31 cellular contexts compared by ENCODE assay signal in genomic region chr6:41747256-41748101, GRCh38. TPM values are rescaled to one million over a fixed set of nuclear protein-coding genes. Genes with fewer than 3 reads are reported as not detected.
DNase-seq lines count a peak whose midpoint lies in the region; ATAC-seq and TF ChIP-seq lines count a peak whose summit lies in the region.
"Had no signal": no experiment of that assay in that cellular context is flagged by ENCODE, and none has a peak within 500 bp of the region (broad histone marks: within the 10 kb centered on the region; RNA-seq: fewer than 3 reads in every experiment).

TSS of gene PGC (minus strand) at chr6:41747397. CDS start at chr6:41747334, 63 bp downstream.

- TF ChIP-seq EP300 in upper lobe of left lung (IDR thresholded peaks at IDR 0.05), result peak in 1 of 4 donors; percentile 64

- H4K8ac ChIP-seq in H9 (replicated peaks; ENCODE audit: insufficient read length, low read depth, low read length), result no peak within 1 kb of the TSS

- no peaks in the 10 kb centered on the region for H3K27me3 ChIP-seq in left lung
- no peaks in the 10 kb centered on the region for H3K27me3 ChIP-seq in upper lobe of left lung
- no peaks in the 10 kb centered on the region for H3K27me3 ChIP-seq in H9 (ENCODE audit: insufficient read depth, low read length)
- H3K27me3 ChIP-seq in CD8-positive, alpha-beta memory T cell (ENCODE audit: insufficient read depth, low read length, poor library complexity, severe bottlenecking), result no peaks in the 10 kb centered on the region
- H3K27me3 ChIP-seq: esophagus muscularis mucosa, gastrocnemius medialis, transverse colon had no signal

- peak; percentile 90 for DNase-seq in LNCaP clone FGC (ENCODE audit: low read depth)
- peak; percentile 18 for DNase-seq in amniotic epithelial cell (ENCODE audit: low read depth)
- no peak for DNase-seq in left lung
- peak in 1 of 2 donors; percentile 79 for DNase-seq in upper lobe of left lung
- DNase-seq in DMS53 (lab: John Stamatoyannopoulos, UW), result no peak
- no peak for DNase-seq in H9
- DNase-seq in CD8-positive, alpha-beta memory T cell, result no peak
- DNase-seq: activated T-cell treated with anti-CD3 and anti-CD28 coated beads for 4 hours; central memory CD4-positive, alpha-beta T cell; endodermal cell; gastrocnemius medialis; hippocampal formation; immature natural killer cell; KG1; NCI-H1436 treated with DMSO at 0.1 percent for 48 hours; NCI-H2107; NCI-H774; RPMI8226; T-helper 17 cell; transverse colon had no signal

- no peak within 1 kb of the TSS for H3K9ac ChIP-seq in H9 (ENCODE audit: extremely low read depth, insufficient read length, low read length)

- no peak within 1 kb of the TSS for H2AK5ac ChIP-seq in H9 (ENCODE audit: insufficient read length, low read length)

- peaks cover 5 to 11% of the 10 kb centered on the region in 2 donors for H3K4me1 ChIP-seq in left lung
- H3K4me1 ChIP-seq in upper lobe of left lung, result peaks cover 0 to 34% (median 2%) of the 10 kb centered on the region in 4 donors
- no peaks in the 10 kb centered on the region for H3K4me1 ChIP-seq in H9 (ENCODE audit: insufficient read depth, low read length)
- H3K4me1 ChIP-seq in CD8-positive, alpha-beta memory T cell (ENCODE audit: insufficient read depth, low read length), result no peaks in the 10 kb centered on the region
- H3K4me1 ChIP-seq: esophagus muscularis mucosa, gastrocnemius medialis had no signal

- H3K14ac ChIP-seq in H9 (ENCODE audit: insufficient read depth, low read length), result no peak within 1 kb of the TSS; the same call in 1 of the 2 replicates

- H3K56ac ChIP-seq in H9 (ENCODE audit: insufficient read length, low read depth, low read length), result no peak within 1 kb of the TSS

- H3K4me3 Mint-ChIP-seq in H9, result no peak within 1 kb of the TSS
- H3K4me3 Mint-ChIP-seq in CD8-positive, alpha-beta memory T cell, result no peak within 1 kb of the TSS
- H3K4me3 Mint-ChIP-seq: CD14-positive monocyte; dendritic cell treated with granulocyte-macrophage colony-stimulating factor and Interleukin-4, amounts not matched to agents 40 ng/mL and 50 ng/mL, for 4 days; endodermal cell; immature natural killer cell; nephron; T-helper 17 cell had no signal

- H4K20me1 ChIP-seq in H9 (ENCODE audit: control insufficient read depth, insufficient read depth, insufficient read length), result no peaks in the 10 kb centered on the region

- no peak within 1 kb of the TSS for H2BK12ac ChIP-seq in H9 (ENCODE audit: insufficient read length, low read depth, low read length)

- H3K27ac ChIP-seq in left lung (peak within 1 kb of the TSS in 1 of 2 donors; percentile 75), upper lobe of left lung (peak within 1 kb of the TSS; percentile 30 to 74 (median 56)), H9 (ENCODE audit: insufficient read length, low read depth, low read length) (no peak within 1 kb of the TSS)
- H3K27ac ChIP-seq in CD8-positive, alpha-beta memory T cell (ENCODE audit: low read depth, low read length), result no peak within 1 kb of the TSS
- H3K27ac ChIP-seq: esophagus muscularis mucosa, gastrocnemius medialis, SK-N-MC, skin epidermis, transverse colon had no signal

- ATAC-seq in left lung (peak; percentile 81), upper lobe of left lung (ENCODE audit: low FRiP score in 2 of 2) (peak; percentile 28 to 64)
- ATAC-seq: activated naive CD4-positive, alpha-beta T cell treated with anti-CD3 and anti-CD28 coated beads, Interleukin-2, amount 50 U/mL, for 72 hours; gastrocnemius medialis; left lobe of liver; T-helper 17 cell had no signal

- H2BK120ac ChIP-seq in H9 (ENCODE audit: low read depth, low read length, poor library complexity, severe bottlenecking), result no peak within 1 kb of the TSS

- H3K79me2 ChIP-seq in H9 (ENCODE audit: insufficient read depth, low read length), result no peaks in the 10 kb centered on the region

- peak within 1 kb of the TSS in 1 of 3 experiments; percentile 86; a peak in 2 of 7 replicates for H3K27ac Mint-ChIP-seq in H9
- H3K27ac Mint-ChIP-seq in CD8-positive, alpha-beta memory T cell, result peak within 1 kb of the TSS in 1 of 8 donors; percentile 38
- H3K27ac Mint-ChIP-seq: activated naive CD4-positive, alpha-beta T cell treated with anti-CD3 and anti-CD28 coated beads, Interleukin-2, amount 50 U/mL, for 72 hours; CD14-positive monocyte; dendritic cell treated with granulocyte-macrophage colony-stimulating factor and Interleukin-4, amounts not matched to agents 40 ng/mL and 50 ng/mL, for 4 days; endodermal cell; immature natural killer cell; nephron; T-helper 17 cell had no signal

- peak in 1 of 4 donors; percentile 64 for TF ChIP-seq POLR2A in upper lobe of left lung (IDR thresholded peaks at IDR 0.05)

- 62% methylated on average over 15 of the region's 15 CpGs for WGBS in upper lobe of left lung, 2 donors
- no CpG with 5 or more reads among the region's 15 CpGs for WGBS in H9 (ENCODE audit: extremely low coverage, insufficient read length, low lambda C conversion rate)

- no peak within 1 kb of the TSS for H4K5ac ChIP-seq in H9 (ENCODE audit: insufficient read length, low read depth, low read length)

- no peak within 1 kb of the TSS for H2BK20ac ChIP-seq in H9 (ENCODE audit: low read depth, low read length, poor library complexity, severe bottlenecking)

- peaks cover 12% of the 10 kb centered on the region for H3K27me3 Mint-ChIP-seq in H9 (ENCODE audit: low read depth)
- peaks cover 5 to 14% of the 10 kb centered on the region in 2 donors for H3K27me3 Mint-ChIP-seq in CD8-positive, alpha-beta memory T cell
- H3K27me3 Mint-ChIP-seq: T-helper 17 cell had no signal

- no peak within 1 kb of the TSS for H3K4ac ChIP-seq in H9 (ENCODE audit: low read depth, low read length)

- H3T11ph ChIP-seq in H9 (ENCODE audit: low read length), result no peak within 1 kb of the TSS

- H3K79me1 ChIP-seq in H9 (ENCODE audit: insufficient read depth, low read depth, low read length, poor library complexity, severe bottlenecking), result no peaks in the 10 kb centered on the region

- no peak within 1 kb of the TSS for H2BK5ac ChIP-seq in H9 (ENCODE audit: insufficient read length, low read length)

- H2AFZ ChIP-seq in H9 (ENCODE audit: low read length), result no peak within 1 kb of the TSS

- H3K23ac ChIP-seq in H9 (ENCODE audit: insufficient read length, low read depth, low read length), result no peak within 1 kb of the TSS

- H4K91ac ChIP-seq in H9 (ENCODE audit: insufficient read length, low read depth, low read length), result no peak within 1 kb of the TSS

- H3K36me3 Mint-ChIP-seq in H9 (ENCODE audit: insufficient read depth in 1 of 3, low read depth in 3 of 3), result no peaks in the 10 kb centered on the region
- H3K36me3 Mint-ChIP-seq in CD8-positive, alpha-beta memory T cell, result no peaks in the 10 kb centered on the region
- H3K36me3 Mint-ChIP-seq: activated naive CD4-positive, alpha-beta T cell treated with anti-CD3 and anti-CD28 coated beads, Interleukin-2, amount 50 U/mL, for 72 hours; CD14-positive monocyte had no signal

- POLR2A ChIA-PET in CD8-positive, alpha-beta memory T cell (lab: Charles Lee), result no interaction called here

- CTCF ChIA-PET in CD8-positive, alpha-beta memory T cell (lab: Charles Lee), result no interaction called here

- no peaks in the 10 kb centered on the region for H3K23me2 ChIP-seq in H9 (ENCODE audit: insufficient read length, low read depth, low read length, poor library complexity, severe bottlenecking)

- H3K18ac ChIP-seq in H9 (ENCODE audit: insufficient read length, low read depth, low read length), result no peak within 1 kb of the TSS

- no peaks in the 10 kb centered on the region for H3K9me3 Mint-ChIP-seq in H9
- H3K9me3 Mint-ChIP-seq in CD8-positive, alpha-beta memory T cell, result peaks cover 0 to 2% (median 0%) of the 10 kb centered on the region in 5 donors
- H3K9me3 Mint-ChIP-seq: activated naive CD4-positive, alpha-beta T cell treated with anti-CD3 and anti-CD28 coated beads, Interleukin-2, amount 50 U/mL, for 72 hours; dendritic cell treated with granulocyte-macrophage colony-stimulating factor and Interleukin-4, amounts not matched to agents 40 ng/mL and 50 ng/mL, for 4 days; endodermal cell; immature natural killer cell; nephron had no signal

- H3K9me3 ChIP-seq in left lung (no peaks in the 10 kb centered on the region), upper lobe of left lung (no peaks in the 10 kb centered on the region), H9 (ENCODE audit: control insufficient read depth, low read depth, low read length) (no peaks in the 10 kb centered on the region)
- H3K9me3 ChIP-seq in CD8-positive, alpha-beta memory T cell (ENCODE audit: low read length), result no peaks in the 10 kb centered on the region
- H3K9me3 ChIP-seq: esophagus muscularis mucosa, gastrocnemius medialis, transverse colon had no signal

- TF ChIP-seq CTCF in LNCaP clone FGC (IDR thresholded peaks at IDR 0.05; ENCODE audit: control insufficient read depth, extremely low read depth, insufficient read depth), result no peak
- TF ChIP-seq CTCF in left lung (IDR thresholded peaks at IDR 0.05), result no peak
- TF ChIP-seq CTCF in upper lobe of left lung (IDR thresholded peaks at IDR 0.05), result no peak
- TF ChIP-seq CTCF in H9 (conservative IDR thresholded peaks at IDR 0.05), result no peak

- H3K36me3 ChIP-seq in left lung (no peaks in the 10 kb centered on the region), upper lobe of left lung (no peaks in the 10 kb centered on the region)
- H3K36me3 ChIP-seq in CD8-positive, alpha-beta memory T cell (ENCODE audit: insufficient read depth, low read length), result no peaks in the 10 kb centered on the region
- H3K36me3 ChIP-seq: esophagus muscularis mucosa, gastrocnemius medialis, transverse colon had no signal

- no peak within 1 kb of the TSS for H3K4me2 ChIP-seq in H9 (ENCODE audit: insufficient read depth, insufficient read length, low read length)

- no peaks in the 10 kb centered on the region for H3K4me1 Mint-ChIP-seq in H9
- no peaks in the 10 kb centered on the region for H3K4me1 Mint-ChIP-seq in CD8-positive, alpha-beta memory T cell
- H3K4me1 Mint-ChIP-seq: endodermal cell, immature natural killer cell, nephron had no signal

- H3K4me3 ChIP-seq in LNCaP clone FGC (ENCODE audit: low read depth, low read length) (no peak within 1 kb of the TSS), left lung (no peak within 1 kb of the TSS), upper lobe of left lung (peak within 1 kb of the TSS in 2 of 4 donors; percentile 30 to 41)
- no peak within 1 kb of the TSS for H3K4me3 ChIP-seq in CD8-positive, alpha-beta memory T cell (ENCODE audit: low read length)
- H3K4me3 ChIP-seq: esophagus muscularis mucosa, gastrocnemius medialis, SK-N-MC, skin epidermis, transverse colon had no signal

- intact Hi-C loops in left lung (cut with DNase I), result no loop called here

- no peak within 1 kb of the TSS for H2BK15ac ChIP-seq in H9 (ENCODE audit: low read depth, low read length)

RNA-seq across cellular contexts. Expression of gene PGC, which starts in this region (rescaled TPM):
- total RNA-seq in left lung, result 100 to 1,000 TPM; 175 to 266 TPM
- total RNA-seq in upper lobe of left lung, result 1,000 to 10,000 TPM in 2 of 6 donors, 100 to 1,000 TPM in 4; 241 to 4,380 (median 659) TPM
- total RNA-seq in H9 (2021), result not detected in 2 replicates
- not detected for total RNA-seq in CD8-positive, alpha-beta memory T cell
- polyA plus RNA-seq in CD8-positive, alpha-beta memory T cell, result not detected
- total RNA-seq: activated naive CD4-positive, alpha-beta T cell treated with anti-CD3 and anti-CD28 coated beads, Interleukin-2, amount 50 U/mL, for 72 hours; astrocyte; endodermal cell; gastrocnemius medialis; osteocyte; renal cortical epithelial cell; T-helper 17 cell had no signal
- polyA plus RNA-seq: CD14-positive monocyte, immature natural killer cell had no signal

Comparison
In these comparisons a context has a peak if more than half of its experiments do, and no peak if none do; other contexts are left out.
1. RNA of gene PGC (total RNA-seq): 241 to 4,380 TPM in upper lobe of left lung and 175 to 266 TPM in left lung; not detected in H9 and not detected in CD8-positive, alpha-beta memory T cell; every median in the first group is over 100 times any median in the second.
2. DNase-seq: peak in LNCaP clone FGC (single experiment) and amniotic epithelial cell (single experiment); none in left lung (0 of 2), DMS53 (single experiment), H9 (single experiment) and CD8-positive, alpha-beta memory T cell (0 of 5).
3. H3K27ac ChIP-seq: peak in upper lobe of left lung (4 of 4); none in H9 (single experiment) and CD8-positive, alpha-beta memory T cell (single experiment).